In the genomic region with DNA sequence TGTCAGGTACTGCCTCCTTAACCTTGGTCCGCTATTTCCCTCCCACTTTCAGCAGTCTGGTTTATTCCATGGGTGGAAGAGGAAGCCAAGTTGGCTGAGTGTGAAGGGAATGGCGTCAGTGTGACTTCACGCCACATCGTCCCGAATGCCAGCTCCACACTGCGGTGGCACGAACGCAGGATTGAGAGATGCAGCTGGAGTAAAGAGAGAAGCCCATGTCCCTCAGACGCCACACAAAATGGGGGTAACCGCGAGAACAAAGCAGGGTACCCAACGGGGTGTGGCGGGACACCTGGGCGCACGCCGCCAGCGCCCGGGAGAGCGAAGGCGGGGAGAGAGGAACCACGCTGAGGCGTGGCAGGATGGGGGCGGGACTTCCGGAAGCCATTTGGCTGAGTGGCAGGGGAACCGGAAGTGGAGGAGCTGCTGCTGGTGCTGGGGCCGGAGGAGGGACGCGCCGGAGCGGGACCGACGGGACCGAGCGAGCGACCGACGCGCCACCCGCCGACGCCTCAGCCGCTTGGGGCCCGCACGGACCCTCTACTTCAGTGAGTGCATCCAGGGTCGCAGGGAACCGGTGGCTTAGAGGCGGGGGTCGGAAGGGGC, we compare ENCODE assay signal across 8 cellular contexts. TPM values are rescaled to one million over a fixed set of nuclear protein-coding genes. Genes with fewer than 3 reads are reported as not detected.
DNase-seq lines count a peak whose midpoint lies in the region; ATAC-seq and TF ChIP-seq lines count a peak whose summit lies in the region.

A gene with protein sequence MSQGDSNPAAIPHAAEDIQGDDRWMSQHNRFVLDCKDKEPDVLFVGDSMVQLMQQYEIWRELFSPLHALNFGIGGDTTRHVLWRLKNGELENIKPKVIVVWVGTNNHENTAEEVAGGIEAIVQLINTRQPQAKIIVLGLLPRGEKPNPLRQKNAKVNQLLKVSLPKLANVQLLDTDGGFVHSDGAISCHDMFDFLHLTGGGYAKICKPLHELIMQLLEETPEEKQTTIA (plus strand): TSS at position 417 of the 606 bp plus-strand sequence. CDS start 8,161 bp downstream, outside the sequence.

- peak within 1 kb of the TSS; percentile 95 to 99 (median 97) for H3K27ac Mint-ChIP-seq in CD14-positive monocyte

- intact Hi-C loops in CD14-positive monocyte (cut with micrococcal nuclease): no loop called here

- DNase-seq in CD14-positive monocyte (ENCODE audit: low spot score) (peak; percentile 92), NCI-H748 (lab: John Stamatoyannopoulos, UW; ENCODE audit: unreplicated experiment) (peak; percentile 92), cortex of kidney (lab: John Stamatoyannopoulos, UW) (peak; percentile 33), left kidney (ENCODE audit: low read depth, low spot score) (peak; percentile 98)
- peak; percentile 94 for DNase-seq in activated CD4-positive, alpha-beta T cell treated with anti-CD3 and anti-CD28 coated beads, Interleukin-2, amount 50 U/mL, for 1 hour
- peak; percentile 96 for DNase-seq in stimulated activated CD4-positive, alpha-beta T cell treated with anti-CD3 and anti-CD28 coated beads, Interleukin-1b, Interleukin-23, amount 100 ng/mL, for 48 hours

- H3K36me3 Mint-ChIP-seq in CD14-positive monocyte: peaks cover 13 to 33% of the 10 kb centered on the region in 2 donors

- no peak for TF ChIP-seq CTCF in CD14-positive monocyte (IDR thresholded peaks at IDR 0.05)

- peak within 1 kb of the TSS; percentile 98 to 99 for H3K4me3 Mint-ChIP-seq in CD14-positive monocyte

- peak; percentile 97 for ATAC-seq in GM19395 (IDR thresholded peaks at IDR 0.05; ENCODE audit: unreplicated experiment)
- ATAC-seq in HG03558 (IDR thresholded peaks at IDR 0.05; ENCODE audit: extremely low read depth, unreplicated experiment): peak; percentile 81

- no peaks in the 10 kb centered on the region for H3K9me3 Mint-ChIP-seq in CD14-positive monocyte

- peaks cover 40% of the 10 kb centered on the region for H3K4me1 Mint-ChIP-seq in CD14-positive monocyte

- H3K27me3 Mint-ChIP-seq in CD14-positive monocyte (ENCODE audit: low read depth in 3 of 3): peaks cover 2 to 8% (median 5%) of the 10 kb centered on the region in 3 donors

RNA-seq across cellular contexts. Expression of the gene that starts here (rescaled TPM):
- 10 to 100 TPM; 23.7 to 25.1 TPM for polyA plus RNA-seq in CD14-positive monocyte

Comparison
In these comparisons a context has a peak if more than half of its experiments do, and no peak if none do; other contexts are left out.
1. Peak in every context shown above with its lines: DNase-seq and ATAC-seq.
2. DNase-seq: peak in every context shown above with its lines; median percentile 98 in left kidney; 96 in stimulated activated CD4-positive, alpha-beta T cell treated with anti-CD3 and anti-CD28 coated beads, Interleukin-1b, Interleukin-23, amount 100 ng/mL, for 48 hours; 94 in activated CD4-positive, alpha-beta T cell treated with anti-CD3 and anti-CD28 coated beads, Interleukin-2, amount 50 U/mL, for 1 hour; 92 in CD14-positive monocyte; 92 in NCI-H748; 33 in cortex of kidney.